In the genomic region with DNA sequence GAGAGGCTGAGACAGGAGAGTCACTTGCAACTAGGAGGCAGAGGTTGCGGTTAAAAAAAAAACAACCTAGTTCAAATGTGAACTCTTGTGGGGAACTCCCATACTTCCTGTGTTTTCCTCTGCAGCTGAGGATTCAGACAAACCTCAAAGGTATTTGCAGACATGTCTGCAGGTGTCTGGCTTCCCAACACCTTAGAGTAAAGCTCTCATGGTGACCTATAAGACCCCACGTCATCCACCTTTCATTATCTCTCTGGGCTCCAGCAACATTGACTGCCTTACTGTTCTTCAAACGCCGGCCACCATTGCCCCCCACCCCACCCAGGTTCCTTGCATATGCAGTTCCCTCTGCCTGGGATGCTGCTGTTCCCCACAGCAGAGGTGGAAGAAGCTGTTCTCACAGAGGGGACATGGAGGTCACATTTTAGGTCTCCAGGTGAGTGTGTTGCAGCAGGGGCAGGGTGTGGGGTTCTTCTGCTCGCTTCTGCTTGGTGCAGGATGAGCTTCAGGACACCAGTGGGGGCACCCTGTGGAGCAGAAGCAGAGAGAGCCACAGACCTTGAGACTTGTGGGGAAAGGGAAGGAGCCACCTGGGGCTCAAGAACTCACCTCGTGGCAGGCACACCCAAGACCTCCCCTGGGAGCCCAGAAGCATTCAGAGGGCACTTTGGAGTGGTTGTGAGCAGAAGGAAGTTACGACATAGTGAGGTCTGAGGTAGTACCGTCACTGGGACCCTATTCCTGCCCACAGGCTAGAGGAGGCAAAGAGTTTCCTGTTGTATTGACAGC, we compare ENCODE assay signal across 14 cellular contexts.
DNase-seq lines count a peak whose midpoint lies in the region; ATAC-seq lines count a peak whose summit lies in the region.
"Had no signal": no experiment of that assay in that cellular context is flagged by ENCODE, and none has a peak within 500 bp of the region (broad histone marks: within the 10 kb centered on the region; RNA-seq: fewer than 3 reads in every experiment).

No MANE protein-coding gene starts in this region.

- H2AFZ ChIP-seq in Karpas-422 (ENCODE audit: low read length), result no peak overlapping the region

- H3K4me3 ChIP-seq in Karpas-422 (ENCODE audit: low read length), result no peak overlapping the region
- H3K4me3 ChIP-seq: stomach had no signal

- H3K9me3 ChIP-seq in Karpas-422 (ENCODE audit: low read length), result no peaks in the 10 kb centered on the region
- H3K9me3 ChIP-seq: stomach had no signal

- H3K27ac ChIP-seq in Karpas-422 (ENCODE audit: low read length), result no peak overlapping the region

- H3K9me3 Mint-ChIP-seq in activated naive CD8-positive, alpha-beta T cell treated with anti-CD3 and anti-CD28 coated beads for 36 hours, result peaks cover 4% of the 10 kb centered on the region
- peaks cover 0 to 4% of the 10 kb centered on the region in 2 donors for H3K9me3 Mint-ChIP-seq in stimulated activated naive CD8-positive, alpha-beta T cell treated with anti-CD3 and anti-CD28 coated beads, Interleukin-15, amount 100 ng/mL, for 72 hours

- peaks cover 2% of the 10 kb centered on the region; the same call in 1 of the 2 replicates for H3K4me1 ChIP-seq in Karpas-422 (ENCODE audit: low read length)

- H3K36me3 ChIP-seq in Karpas-422 (ENCODE audit: insufficient read depth, low read length), result no peaks in the 10 kb centered on the region
- H3K36me3 ChIP-seq: stomach had no signal

- peak overlapping the region; percentile 59 for H3K27ac Mint-ChIP-seq in activated naive CD8-positive, alpha-beta T cell treated with anti-CD3 and anti-CD28 coated beads for 36 hours
- peak overlapping the region; percentile 42 to 86 for H3K27ac Mint-ChIP-seq in stimulated activated naive CD8-positive, alpha-beta T cell treated with anti-CD3 and anti-CD28 coated beads, Interleukin-15, amount 100 ng/mL, for 72 hours

- peak; percentile 15 for DNase-seq in activated naive CD4-positive, alpha-beta T cell treated with Interleukin-2 at 50 U/mL for 16 hours
- no peak for DNase-seq in activated naive CD4-positive, alpha-beta T cell treated with anti-CD3 and anti-CD28 coated beads, Interleukin-2, amount 50 U/mL, for 16 hours
- DNase-seq in T-helper 9 cell, result peak; percentile 52
- DNase-seq in activated naive CD8-positive, alpha-beta T cell treated with anti-CD3 and anti-CD28 coated beads for 36 hours, result no peak
- peak in 1 of 2 donors; percentile 24 for DNase-seq in stimulated activated naive CD8-positive, alpha-beta T cell treated with anti-CD3 and anti-CD28 coated beads, Interleukin-15, amount 100 ng/mL, for 72 hours
- DNase-seq in Karpas-422, result no peak
- DNase-seq: GOT3, islet precursor cell, NCI-H1092, NCI-H526, SIG-M5, stomach had no signal

- no peaks in the 10 kb centered on the region for H4K20me1 ChIP-seq in Karpas-422 (ENCODE audit: insufficient read depth, low read depth, low read length)

- no peaks in the 10 kb centered on the region for H3K27me3 Mint-ChIP-seq in activated naive CD8-positive, alpha-beta T cell treated with anti-CD3 and anti-CD28 coated beads for 36 hours
- H3K27me3 Mint-ChIP-seq in stimulated activated naive CD8-positive, alpha-beta T cell treated with anti-CD3 and anti-CD28 coated beads, Interleukin-15, amount 100 ng/mL, for 72 hours, result no peaks in the 10 kb centered on the region

- H3K9me2 ChIP-seq in Karpas-422 (replicated peaks; ENCODE audit: insufficient read depth, low read length), result no peaks in the 10 kb centered on the region

- H3K4me1 Mint-ChIP-seq in activated naive CD8-positive, alpha-beta T cell treated with anti-CD3 and anti-CD28 coated beads for 36 hours, result peaks cover 39% of the 10 kb centered on the region
- peaks cover 37% of the 10 kb centered on the region for H3K4me1 Mint-ChIP-seq in stimulated activated naive CD8-positive, alpha-beta T cell treated with anti-CD3 and anti-CD28 coated beads, Interleukin-15, amount 100 ng/mL, for 72 hours

- H3K9ac ChIP-seq in Karpas-422 (ENCODE audit: low read length), result no peak overlapping the region

- peaks cover 12% of the 10 kb centered on the region for H3K36me3 Mint-ChIP-seq in activated naive CD8-positive, alpha-beta T cell treated with anti-CD3 and anti-CD28 coated beads for 36 hours

- H3K4me2 ChIP-seq in Karpas-422 (ENCODE audit: low read depth, low read length, poor library complexity, severe bottlenecking), result no peak overlapping the region

- H3K79me2 ChIP-seq in Karpas-422 (ENCODE audit: low read length), result no peaks in the 10 kb centered on the region

- no peaks in the 10 kb centered on the region for H3K27me3 ChIP-seq in Karpas-422 (ENCODE audit: low read length)
- H3K27me3 ChIP-seq: stomach had no signal

- peak; percentile 83 for ATAC-seq in stimulated activated naive CD8-positive, alpha-beta T cell treated with anti-CD3 and anti-CD28 coated beads, Interleukin-15, amount 100 ng/mL, for 72 hours
- ATAC-seq in HG02678 (IDR thresholded peaks at IDR 0.05; ENCODE audit: unreplicated experiment) (no peak), HG03520 (IDR thresholded peaks at IDR 0.05; ENCODE audit: unreplicated experiment) (no peak)

- H3K4me3 Mint-ChIP-seq in activated naive CD8-positive, alpha-beta T cell treated with anti-CD3 and anti-CD28 coated beads for 36 hours, result peak overlapping the region; percentile 19
- H3K4me3 Mint-ChIP-seq in stimulated activated naive CD8-positive, alpha-beta T cell treated with anti-CD3 and anti-CD28 coated beads, Interleukin-15, amount 100 ng/mL, for 72 hours, result peak overlapping the region; percentile 52 to 81

Comparison
In these comparisons a context has a peak if more than half of its experiments do, and no peak if none do; other contexts are left out.
1. DNase-seq: peak in activated naive CD4-positive, alpha-beta T cell treated with Interleukin-2 at 50 U/mL for 16 hours (single experiment) and T-helper 9 cell (single experiment); none in activated naive CD4-positive, alpha-beta T cell treated with anti-CD3 and anti-CD28 coated beads, Interleukin-2, amount 50 U/mL, for 16 hours (single experiment), activated naive CD8-positive, alpha-beta T cell treated with anti-CD3 and anti-CD28 coated beads for 36 hours (single experiment) and Karpas-422 (single experiment).